Comparison of ENCODE assay signal across 18 cellular contexts in the genomic region with DNA sequence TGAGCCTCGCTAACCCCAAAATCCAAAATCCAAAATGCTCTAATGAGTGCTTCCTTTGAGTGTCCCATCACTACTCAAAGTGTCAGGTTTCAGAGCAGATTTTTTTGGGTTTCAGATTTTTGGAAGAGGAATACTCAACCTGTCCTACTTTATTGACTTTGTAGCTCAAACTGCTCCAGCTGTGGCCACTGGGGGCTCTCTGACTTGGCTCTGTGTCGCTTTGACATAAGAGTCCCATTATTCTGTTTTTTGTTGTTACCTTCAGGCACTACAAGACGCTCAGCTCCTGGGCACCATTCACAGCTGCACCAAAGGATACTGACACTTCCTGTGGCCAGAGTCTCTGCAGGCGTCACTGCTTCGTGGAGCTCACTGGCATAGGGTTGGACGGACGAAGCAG. TPM values are rescaled to one million over a fixed set of nuclear protein-coding genes. Genes with fewer than 3 reads are reported as not detected.
DNase-seq lines count a peak whose midpoint lies in the region; ATAC-seq and TF ChIP-seq lines count a peak whose summit lies in the region.
"Had no signal": no experiment of that assay in that cellular context is flagged by ENCODE, and none has a peak within 500 bp of the region (broad histone marks: within the 10 kb centered on the region; RNA-seq: fewer than 3 reads in every experiment).

No MANE protein-coding gene starts in this region.

- H3F3A ChIP-seq in GM23248 (ENCODE audit: insufficient read depth), result no peaks in the 10 kb centered on the region

- no peaks in the 10 kb centered on the region for H3K36me3 ChIP-seq in BJ (ENCODE audit: control insufficient read depth, insufficient read depth, low read length)
- no peaks in the 10 kb centered on the region for H3K36me3 ChIP-seq in GM23248 (ENCODE audit: low read depth)
- H3K36me3 ChIP-seq: left ventricle myocardium inferior, prostate gland had no signal

- H3K4me1 Mint-ChIP-seq in stimulated activated effector memory CD8-positive, alpha-beta T cell treated with anti-CD3 and anti-CD28 coated beads, Interleukin-12 subunit alpha, Interleukin-12 subunit beta, amount 100 ng/mL, for 72 hours, result no peaks in the 10 kb centered on the region
- H3K4me1 Mint-ChIP-seq: central memory CD8-positive, alpha-beta T cell had no signal

- POLR2A ChIA-PET in BJ (lab: Charles Lee), result no interaction called here

- H3K4me2 ChIP-seq in GM23248 (ENCODE audit: unreplicated experiment), result no peak overlapping the region

- H3K9me3 Mint-ChIP-seq in stimulated activated effector memory CD8-positive, alpha-beta T cell treated with anti-CD3 and anti-CD28 coated beads, Interleukin-12 subunit alpha, Interleukin-12 subunit beta, amount 100 ng/mL, for 72 hours, result no peaks in the 10 kb centered on the region
- H3K9me3 Mint-ChIP-seq: activated T-helper 17 cell treated with anti-CD3 and anti-CD28 coated beads, Interleukin-2, amount 50 U/mL, for 72 hours; central memory CD8-positive, alpha-beta T cell; IgD-negative memory B cell had no signal

- ATAC-seq in foreskin keratinocyte (no peak), HG03045 (IDR thresholded peaks at IDR 0.05; ENCODE audit: unreplicated experiment) (no peak), HG02623 (IDR thresholded peaks at IDR 0.05; ENCODE audit: unreplicated experiment) (no peak)
- no peak for ATAC-seq in stimulated activated effector memory CD8-positive, alpha-beta T cell treated with anti-CD3 and anti-CD28 coated beads, Interleukin-12 subunit alpha, Interleukin-12 subunit beta, amount 100 ng/mL, for 72 hours
- ATAC-seq: activated T-helper 17 cell treated with anti-CD3 and anti-CD28 coated beads, Interleukin-2, amount 50 U/mL, for 72 hours; stimulated activated naive CD8-positive, alpha-beta T cell treated with anti-CD3 and anti-CD28 coated beads, Interleukin-15, Interleukin-2, amounts not matched to agents 100 U/mL and 50 U/mL, for 24 hours had no signal

- H3K27ac ChIP-seq in GM23248 (no peak overlapping the region), foreskin keratinocyte (no peak overlapping the region)
- H3K27ac ChIP-seq: left ventricle myocardium inferior, prostate gland had no signal

- H2AFZ ChIP-seq in GM23248, result no peak overlapping the region

- CTCF ChIA-PET in BJ (lab: Yijun Ruan, JAX), result interaction anchor here (1.0 kb wide), 1 partner anchor 131 kb away, joined by 3 read pairs; no protein-coding TSS in a partner anchor

- H3K4me3 ChIP-seq in BJ (ENCODE audit: low read depth, low read length) (no peak overlapping the region), GM23248 (no peak overlapping the region)
- H3K4me3 ChIP-seq: left ventricle myocardium inferior, prostate gland had no signal

- H4K20me1 ChIP-seq in GM23248 (ENCODE audit: insufficient read depth), result no peaks in the 10 kb centered on the region

- no peaks in the 10 kb centered on the region for H3K9me3 ChIP-seq in GM23248 (ENCODE audit: low read depth)
- H3K9me3 ChIP-seq: left ventricle myocardium inferior, prostate gland had no signal

- H3K79me2 ChIP-seq in GM23248 (ENCODE audit: insufficient read depth), result no peaks in the 10 kb centered on the region

- 53 to 61% methylated on average over 7 of the region's 7 CpGs for WGBS in GM23248 (ENCODE audit: low coverage in 1 of 2, low lambda C conversion rate in 2 of 2, missing lambda C conversion rate in 2 of 2), 2 experiments

- H3K36me3 Mint-ChIP-seq in stimulated activated effector memory CD8-positive, alpha-beta T cell treated with anti-CD3 and anti-CD28 coated beads, Interleukin-12 subunit alpha, Interleukin-12 subunit beta, amount 100 ng/mL, for 72 hours, result no peaks in the 10 kb centered on the region
- H3K36me3 Mint-ChIP-seq: IgD-negative memory B cell had no signal

- H3K27ac Mint-ChIP-seq in stimulated activated effector memory CD8-positive, alpha-beta T cell treated with anti-CD3 and anti-CD28 coated beads, Interleukin-12 subunit alpha, Interleukin-12 subunit beta, amount 100 ng/mL, for 72 hours, result no peak overlapping the region
- H3K27ac Mint-ChIP-seq: activated T-helper 17 cell treated with anti-CD3 and anti-CD28 coated beads, Interleukin-2, amount 50 U/mL, for 72 hours had no signal

- TF ChIP-seq CTCF in BJ (IDR thresholded peaks at IDR 0.05; ENCODE audit: insufficient read depth, low read depth, low read length) (0 out of 2 replicates have a peak, but pooled peaks have one; percentile 4), foreskin keratinocyte (conservative IDR thresholded peaks at IDR 0.05) (peak; percentile 14)

- no peak overlapping the region for H3K9ac ChIP-seq in GM23248

- H3K9me2 ChIP-seq in GM23248 (ENCODE audit: insufficient read depth), result no peaks in the 10 kb centered on the region

- no peak overlapping the region for H3K4me3 Mint-ChIP-seq in stimulated activated effector memory CD8-positive, alpha-beta T cell treated with anti-CD3 and anti-CD28 coated beads, Interleukin-12 subunit alpha, Interleukin-12 subunit beta, amount 100 ng/mL, for 72 hours
- H3K4me3 Mint-ChIP-seq: activated T-helper 17 cell treated with anti-CD3 and anti-CD28 coated beads, Interleukin-2, amount 50 U/mL, for 72 hours; central memory CD8-positive, alpha-beta T cell; IgD-negative memory B cell had no signal

- in situ Hi-C loops in GM23248 (cut with MboI), result no loop called here

- H3K27me3 ChIP-seq in BJ (ENCODE audit: control insufficient read depth, insufficient read depth, low read length) (peaks cover 4% of the 10 kb centered on the region; the same call in 1 of the 2 replicates), GM23248 (replicated peaks; ENCODE audit: insufficient read depth) (0 out of 2 replicates have a peak, but pooled peaks cover 6% of the 10 kb centered on the region), foreskin keratinocyte (peaks cover 7% of the 10 kb centered on the region)

- H3K4me1 ChIP-seq in GM23248 (ENCODE audit: insufficient read depth), result no peaks in the 10 kb centered on the region
- no peaks in the 10 kb centered on the region for H3K4me1 ChIP-seq in foreskin keratinocyte
- H3K4me1 ChIP-seq: left ventricle myocardium inferior, prostate gland had no signal

- DNase-seq in BJ (ENCODE audit: low read depth) (no peak), GM23248 (peak; percentile 6), RPMI8226 (peak; percentile 44), foreskin keratinocyte (no peak)
- DNase-seq in stimulated activated CD4-positive, alpha-beta T cell treated with anti-CD3 and anti-CD28 coated beads, Interleukin-12 subunit alpha, Interleukin-12 subunit beta, amount 100 ng/mL, for 4 hours, result no peak
- no peak for DNase-seq in stimulated activated effector memory CD8-positive, alpha-beta T cell treated with anti-CD3 and anti-CD28 coated beads, Interleukin-12 subunit alpha, Interleukin-12 subunit beta, amount 100 ng/mL, for 72 hours (ENCODE audit: low spot score in 2 of 2)
- DNase-seq: activated CD8-positive, alpha-beta memory T cell treated with anti-CD3 and anti-CD28 coated beads for 24 hours; foreskin melanocyte; left ventricle myocardium inferior; NCI-H1092 treated with DMSO at 0.1 percent for 48 hours; stimulated activated naive CD8-positive, alpha-beta T cell treated with anti-CD3 and anti-CD28 coated beads, Interleukin-15, Interleukin-2, amounts not matched to agents 100 U/mL and 50 U/mL, for 24 hours; SW 1271 had no signal

RNA-seq across cellular contexts. Expression of a gene that starts 41.1 kb away (rescaled TPM):
- 0.01 TPM in 1 of 2 replicates, not detected in the other for polyA plus RNA-seq in BJ (2011; rRNA removed)
- polyA minus RNA-seq in BJ (2011; rRNA and poly(A)+ RNA removed), result not detected in 2 replicates
- total RNA-seq in GM23248 (2014; rRNA removed; shearing (Covaris generic)), result not detected in 2 replicates
- polyA plus RNA-seq in GM23248 (2016; fragmentation: Nextera tagmentation; extraction: Ambion mirVana), result not detected in 2 replicates
- total RNA-seq in foreskin keratinocyte, result 0.14 and 0.27 TPM in 2 replicates
- polyA plus RNA-seq in foreskin keratinocyte, result 0.10 and 0.12 TPM in 2 replicates
- total RNA-seq: activated T-helper 17 cell treated with anti-CD3 and anti-CD28 coated beads, Interleukin-2, amount 50 U/mL, for 72 hours had no signal
- polyA plus RNA-seq: IgD-negative memory B cell had no signal

Comparison
In these comparisons a context has a peak if more than half of its experiments do, and no peak if none do; other contexts are left out.
1. DNase-seq: peak in GM23248 (single experiment) and RPMI8226 (single experiment); none in BJ (single experiment), foreskin keratinocyte (0 of 2), stimulated activated CD4-positive, alpha-beta T cell treated with anti-CD3 and anti-CD28 coated beads, Interleukin-12 subunit alpha, Interleukin-12 subunit beta, amount 100 ng/mL, for 4 hours (single experiment) and stimulated activated effector memory CD8-positive, alpha-beta T cell treated with anti-CD3 and anti-CD28 coated beads, Interleukin-12 subunit alpha, Interleukin-12 subunit beta, amount 100 ng/mL, for 72 hours (0 of 2).